27 cellular contexts compared by ENCODE assay signal in genomic region chr18:55266981-55267380, GRCh38.
DNase-seq lines count a peak whose midpoint lies in the region; ATAC-seq and TF ChIP-seq lines count a peak whose summit lies in the region.
"Had no signal": no experiment of that assay in that cellular context is flagged by ENCODE, and none has a peak within 500 bp of the region (broad histone marks: within the 10 kb centered on the region; RNA-seq: fewer than 3 reads in every experiment).

No MANE protein-coding gene starts in this region.

- H3K4me3 ChIP-seq in dorsolateral prefrontal cortex (no peak overlapping the region), gastrocnemius medialis (no peak overlapping the region)
- H3K4me3 ChIP-seq: lower lobe of right lung, neural progenitor cell, SJSA1, upper lobe of right lung had no signal

- intact Hi-C loops in dorsolateral prefrontal cortex (cut with DNase I) (no loop called here), gastrocnemius medialis (cut with DNase I; ENCODE audit: low total_unique reads) (no loop called here)

- no peaks in the 10 kb centered on the region for H3K27me3 ChIP-seq in dorsolateral prefrontal cortex
- H3K27me3 ChIP-seq in gastrocnemius medialis: no peaks in the 10 kb centered on the region
- H3K27me3 ChIP-seq: neural progenitor cell, SJSA1, upper lobe of right lung had no signal

- H3K36me3 ChIP-seq in gastrocnemius medialis: peaks cover 0 to 36% of the 10 kb centered on the region in 2 donors

- H3K9me3 ChIP-seq in gastrocnemius medialis: no peaks in the 10 kb centered on the region
- H3K9me3 ChIP-seq: lower lobe of right lung, SJSA1, upper lobe of right lung had no signal

- peaks cover 23 to 38% of the 10 kb centered on the region in 2 donors for H3K4me1 ChIP-seq in gastrocnemius medialis

- H3K4me3 Mint-ChIP-seq in HFFc6: peak overlapping the region; percentile 68
- H3K4me3 Mint-ChIP-seq: activated CD8-positive, alpha-beta T cell treated with anti-CD3 and anti-CD28 coated beads for 36 hours; activated naive CD8-positive, alpha-beta T cell treated with anti-CD3 and anti-CD28 coated beads, Interleukin-2, amount 10 ng/mL, durations not matched to agents 7 days and 5 days; CD4-positive, alpha-beta T cell; central memory CD8-positive, alpha-beta T cell; neural progenitor cell; T-helper 1 cell treated with Interleukin-12 subunit alpha and Interleukin-12 subunit beta and Interleukin-4 antibody, amounts not matched to agents 30 μg/mL and 1 μg/mL, for 36 hours had no signal

- H3K27ac ChIP-seq in dorsolateral prefrontal cortex (peak overlapping the region in 32 of 59 donors; percentile 0 to 73 (median 42)), gastrocnemius medialis (peak overlapping the region in 3 of 4 donors; percentile 11 to 74 (median 27))
- H3K27ac ChIP-seq: lower lobe of right lung, neural progenitor cell, SJSA1, upper lobe of right lung had no signal

- no peak for TF ChIP-seq POLR2A in gastrocnemius medialis (IDR thresholded peaks at IDR 0.05)

- peaks cover 59% of the 10 kb centered on the region for H3K36me3 Mint-ChIP-seq in HFFc6 (ENCODE audit: low read depth)
- H3K36me3 Mint-ChIP-seq: activated naive CD8-positive, alpha-beta T cell treated with anti-CD3 and anti-CD28 coated beads, Interleukin-2, amount 10 ng/mL, durations not matched to agents 7 days and 5 days had no signal

- TF ChIP-seq CTCF in HFFc6 (IDR thresholded peaks at IDR 0.05) (no peak), dorsolateral prefrontal cortex (IDR thresholded peaks at IDR 0.05 in 54 of 56, conservative IDR thresholded peaks at IDR 0.05 in 2 of 56; ENCODE audit: low read depth in 1 of 56, partially characterized antibody in 56 of 56) (no peak), gastrocnemius medialis (IDR thresholded peaks at IDR 0.05 in 4 of 5, conservative IDR thresholded peaks at IDR 0.05 in 1 of 5) (no peak)

- H3K9me3 Mint-ChIP-seq in HFFc6: no peaks in the 10 kb centered on the region
- H3K9me3 Mint-ChIP-seq: activated CD8-positive, alpha-beta T cell treated with anti-CD3 and anti-CD28 coated beads for 36 hours; activated naive CD8-positive, alpha-beta T cell treated with anti-CD3 and anti-CD28 coated beads, Interleukin-2, amount 10 ng/mL, durations not matched to agents 7 days and 5 days; CD4-positive, alpha-beta T cell; central memory CD8-positive, alpha-beta T cell; neural progenitor cell; T-helper 1 cell treated with Interleukin-12 subunit alpha and Interleukin-12 subunit beta and Interleukin-4 antibody, amounts not matched to agents 30 μg/mL and 1 μg/mL, for 36 hours had no signal

- ATAC-seq in gastrocnemius medialis (no peak), left lobe of liver (no peak)
- ATAC-seq: activated CD8-positive, alpha-beta T cell treated with anti-CD3 and anti-CD28 coated beads for 36 hours; lower lobe of right lung had no signal

- H3K27ac Mint-ChIP-seq in HFFc6: peak overlapping the region; percentile 89
- H3K27ac Mint-ChIP-seq: activated CD8-positive, alpha-beta T cell treated with anti-CD3 and anti-CD28 coated beads for 36 hours; activated naive CD8-positive, alpha-beta T cell treated with anti-CD3 and anti-CD28 coated beads, Interleukin-2, amount 10 ng/mL, durations not matched to agents 7 days and 5 days; CD4-positive, alpha-beta T cell; neural progenitor cell; T-helper 1 cell treated with Interleukin-12 subunit alpha and Interleukin-12 subunit beta and Interleukin-4 antibody, amounts not matched to agents 30 μg/mL and 1 μg/mL, for 36 hours had no signal

- DNase-seq in AG20443 (ENCODE audit: low spot score) (peak; percentile 45), HFFc6 (peak; percentile 55), dorsolateral prefrontal cortex (no peak), gastrocnemius medialis (no peak), mucosa of gallbladder (ENCODE audit: low spot score) (no peak), amygdala (lab: John Stamatoyannopoulos, UW) (no peak), left lobe of liver (ENCODE audit: low spot score) (no peak), DMS79 treated with DMSO at 0.1 percent for 48 hours (lab: John Stamatoyannopoulos, UW) (no peak)
- DNase-seq: ACHN; activated CD4-positive, alpha-beta T cell treated with anti-CD3 and anti-CD28 coated beads for 1 hour; activated CD8-positive, alpha-beta T cell treated with anti-CD3 and anti-CD28 coated beads for 36 hours; activated effector memory CD4-positive, alpha-beta T cell treated with anti-CD3 and anti-CD28 coated beads, Interleukin-2, amount 50 U/mL, for 16 hours; activated naive CD8-positive, alpha-beta T cell treated with anti-CD3 and anti-CD28 coated beads, Interleukin-2, amount 10 ng/mL, durations not matched to agents 7 days and 5 days; CD4-positive, alpha-beta T cell; H7; islet precursor cell; Kasumi-1; lower lobe of right lung; NCI-H187; NCI-H524 treated with DMSO at 0.1 percent for 48 hours; stimulated activated CD8-positive, alpha-beta memory T cell treated with anti-CD3 and anti-CD28 coated beads, Interleukin-4, amount 100 ng/mL, for 48 hours; substantia nigra; upper lobe of right lung had no signal

- H3K4me1 Mint-ChIP-seq in HFFc6 (ENCODE audit: low read depth): peaks cover 71% of the 10 kb centered on the region
- H3K4me1 Mint-ChIP-seq: activated naive CD8-positive, alpha-beta T cell treated with anti-CD3 and anti-CD28 coated beads, Interleukin-2, amount 10 ng/mL, durations not matched to agents 7 days and 5 days; central memory CD8-positive, alpha-beta T cell had no signal

- no peaks in the 10 kb centered on the region for H3K27me3 Mint-ChIP-seq in HFFc6 (ENCODE audit: insufficient read depth)
- H3K27me3 Mint-ChIP-seq: activated CD8-positive, alpha-beta T cell treated with anti-CD3 and anti-CD28 coated beads for 36 hours; activated naive CD8-positive, alpha-beta T cell treated with anti-CD3 and anti-CD28 coated beads, Interleukin-2, amount 10 ng/mL, durations not matched to agents 7 days and 5 days; CD4-positive, alpha-beta T cell; central memory CD8-positive, alpha-beta T cell had no signal

- in situ Hi-C loops in gastrocnemius medialis (cut with MboI; ENCODE audit: low sequenced_read_pairs in 4 of 4): no loop called here

Comparison
In these comparisons a context has a peak if more than half of its experiments do, and no peak if none do; other contexts are left out.
1. DNase-seq: peak in AG20443 (single experiment) and HFFc6 (single experiment); none in dorsolateral prefrontal cortex (0 of 10), gastrocnemius medialis (0 of 2), mucosa of gallbladder (single experiment), amygdala (0 of 56), left lobe of liver (single experiment) and DMS79 treated with DMSO at 0.1 percent for 48 hours (single experiment).